In the genomic region with DNA sequence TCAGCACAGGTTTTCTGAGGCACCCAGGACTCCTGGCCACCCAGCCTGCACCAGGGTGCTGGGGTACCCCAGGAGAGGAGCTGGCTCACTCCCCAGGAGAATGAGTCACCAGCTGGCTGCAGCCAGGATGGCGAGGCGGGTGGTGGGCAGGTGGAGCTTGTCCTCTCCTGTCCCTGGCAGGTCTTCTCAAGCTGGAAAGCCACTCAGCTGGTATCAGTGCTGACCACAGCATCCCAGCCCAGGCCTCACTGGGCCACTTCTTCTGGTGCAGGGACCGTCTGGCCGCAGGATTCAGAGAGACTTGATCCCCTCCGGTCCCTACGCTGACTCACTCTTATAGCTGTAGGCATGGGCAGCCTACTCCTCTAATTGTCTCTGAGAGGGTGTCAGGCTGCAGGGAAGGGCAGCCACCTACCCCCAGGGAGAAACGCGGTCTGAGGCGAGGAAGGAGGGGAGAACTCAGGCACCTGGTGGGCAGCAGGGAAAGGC, we compare ENCODE assay signal across 9 cellular contexts. TPM values are rescaled to one million over a fixed set of nuclear protein-coding genes. Genes with fewer than 3 reads are reported as not detected.
A peak's percentile ranks its signal among the peaks of the same experiment; 100 is the strongest.
DNase-seq lines count a peak whose midpoint lies in the region; ATAC-seq and TF ChIP-seq lines count a peak whose summit lies in the region.
"Had no signal": no experiment of that assay in that cellular context is flagged by ENCODE, and none has a peak within 500 bp of the region (broad histone marks: within the 10 kb centered on the region; RNA-seq: fewer than 3 reads in every experiment).

No MANE protein-coding gene starts in this region.

- H3K9me3 ChIP-seq in neutrophil: no peaks in the 10 kb centered on the region

- peaks cover 2% of the 10 kb centered on the region for H3K36me3 Mint-ChIP-seq in activated CD4-positive, alpha-beta T cell treated with anti-CD3 and anti-CD28 coated beads, Interleukin-2, amount 10 ng/mL, durations not matched to agents 7 days and 5 days (ENCODE audit: low read depth)

- H3K4me3 Mint-ChIP-seq in activated CD4-positive, alpha-beta T cell treated with anti-CD3 and anti-CD28 coated beads, Interleukin-2, amount 10 ng/mL, durations not matched to agents 7 days and 5 days: no peak overlapping the region

- no peak for TF ChIP-seq RAD21 in Ishikawa (IDR thresholded peaks at IDR 0.05; ENCODE audit: low read depth)

- no peaks in the 10 kb centered on the region for H3K27me3 ChIP-seq in neutrophil

- no peak for TF ChIP-seq CTCF in neutrophil (IDR thresholded peaks at IDR 0.05)

- no peak overlapping the region for H3K4me3 ChIP-seq in neutrophil (ENCODE audit: low read depth in 1 of 2, low read length in 1 of 2)

- H3K36me3 ChIP-seq in neutrophil: peaks cover 30% of the 10 kb centered on the region

- TF ChIP-seq EP300 in Ishikawa (IDR thresholded peaks at IDR 0.05; ENCODE audit: borderline replicate concordance): peak; percentile 46; the same call in 1 of the 2 replicates

- POLR2A ChIA-PET in activated CD4-positive, alpha-beta T cell treated with anti-CD3 and anti-CD28 coated beads, Interleukin-2, amount 10 ng/mL, durations not matched to agents 7 days and 5 days (lab: Charles Lee): no interaction called here

- H3K9me3 Mint-ChIP-seq in activated CD4-positive, alpha-beta T cell treated with anti-CD3 and anti-CD28 coated beads, Interleukin-2, amount 10 ng/mL, durations not matched to agents 7 days and 5 days: no peaks in the 10 kb centered on the region

- ATAC-seq in GM18909 (IDR thresholded peaks at IDR 0.05; ENCODE audit: poor library complexity, unreplicated experiment) (peak; percentile 31), GM19452 (IDR thresholded peaks at IDR 0.05; ENCODE audit: unreplicated experiment) (no peak)

- peaks cover 35 to 36% of the 10 kb centered on the region in 2 experiments for H3K4me1 ChIP-seq in neutrophil (ENCODE audit: control insufficient read depth in 1 of 2, insufficient read depth in 1 of 2, low read depth in 1 of 2, low read length in 1 of 2)

- H3K27ac Mint-ChIP-seq in activated CD4-positive, alpha-beta T cell treated with anti-CD3 and anti-CD28 coated beads, Interleukin-2, amount 10 ng/mL, durations not matched to agents 7 days and 5 days: no peak overlapping the region

- CTCF ChIA-PET in activated CD4-positive, alpha-beta T cell treated with anti-CD3 and anti-CD28 coated beads, Interleukin-2, amount 10 ng/mL, durations not matched to agents 7 days and 5 days (lab: Charles Lee): interaction anchor here (1.1 to 1.8 kb wide), 6 partner anchors 8 to 391 kb away, joined by 3 to 5 read pairs (median 3); no protein-coding TSS in a partner anchor

- DNase-seq in cerebellum (ENCODE audit: low spot score): peak; percentile 81
- no peak for DNase-seq in NCI-H82 (lab: John Stamatoyannopoulos, UW)
- no peak for DNase-seq in NCI-H526 treated with DMSO at 0.1 percent for 48 hours (lab: John Stamatoyannopoulos, UW)
- DNase-seq in activated CD4-positive, alpha-beta T cell treated with anti-CD3 and anti-CD28 coated beads, Interleukin-2, amount 10 ng/mL, durations not matched to agents 7 days and 5 days: no peak

- H3K27me3 Mint-ChIP-seq in activated CD4-positive, alpha-beta T cell treated with anti-CD3 and anti-CD28 coated beads, Interleukin-2, amount 10 ng/mL, durations not matched to agents 7 days and 5 days: peaks cover 2% of the 10 kb centered on the region

- peaks cover 16% of the 10 kb centered on the region for H3K4me1 Mint-ChIP-seq in activated CD4-positive, alpha-beta T cell treated with anti-CD3 and anti-CD28 coated beads, Interleukin-2, amount 10 ng/mL, durations not matched to agents 7 days and 5 days

- peak overlapping the region; percentile 60 for H3K27ac ChIP-seq in neutrophil
- H3K27ac ChIP-seq: HL-60 had no signal

TF ChIP-seq in Ishikawa, 13 proteins besides CTCF, POLR2A, EP300 and RAD21:
- TF ChIP-seq TCF12 (IDR thresholded peaks at IDR 0.05; ENCODE audit: low read depth) (0 out of 2 replicates have a peak, but pooled peaks have one; percentile 42), NFIC (IDR thresholded peaks at IDR 0.05) (peak; percentile 61), ZBTB7A (IDR thresholded peaks at IDR 0.05; ENCODE audit: low read depth) (peak; percentile 17; the same call in 1 of the 2 replicates)
- TF ChIP-seq, protein P1, sequence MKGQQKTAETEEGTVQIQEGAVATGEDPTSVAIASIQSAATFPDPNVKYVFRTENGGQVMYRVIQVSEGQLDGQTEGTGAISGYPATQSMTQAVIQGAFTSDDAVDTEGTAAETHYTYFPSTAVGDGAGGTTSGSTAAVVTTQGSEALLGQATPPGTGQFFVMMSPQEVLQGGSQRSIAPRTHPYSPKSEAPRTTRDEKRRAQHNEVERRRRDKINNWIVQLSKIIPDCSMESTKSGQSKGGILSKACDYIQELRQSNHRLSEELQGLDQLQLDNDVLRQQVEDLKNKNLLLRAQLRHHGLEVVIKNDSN (IDR thresholded peaks at IDR 0.05): no peak

RNA-seq across cellular contexts. Expression of a gene that starts 22.2 kb away (rescaled TPM):
- 1.9 TPM for total RNA-seq in cerebellum
- 10 to 100 TPM in 1 of 2 experiments, 1 to 10 TPM in 1; 9.7 to 12.5 TPM for total RNA-seq in activated CD4-positive, alpha-beta T cell treated with anti-CD3 and anti-CD28 coated beads, Interleukin-2, amount 10 ng/mL, durations not matched to agents 7 days and 5 days

RNA-seq across cellular contexts. Expression of a gene that starts 34.0 kb away (rescaled TPM):
- total RNA-seq in cerebellum: 0.36 TPM
- not detected for total RNA-seq in activated CD4-positive, alpha-beta T cell treated with anti-CD3 and anti-CD28 coated beads, Interleukin-2, amount 10 ng/mL, durations not matched to agents 7 days and 5 days
